Comparison of ENCODE assay signal across 8 cellular contexts in the genomic region with DNA sequence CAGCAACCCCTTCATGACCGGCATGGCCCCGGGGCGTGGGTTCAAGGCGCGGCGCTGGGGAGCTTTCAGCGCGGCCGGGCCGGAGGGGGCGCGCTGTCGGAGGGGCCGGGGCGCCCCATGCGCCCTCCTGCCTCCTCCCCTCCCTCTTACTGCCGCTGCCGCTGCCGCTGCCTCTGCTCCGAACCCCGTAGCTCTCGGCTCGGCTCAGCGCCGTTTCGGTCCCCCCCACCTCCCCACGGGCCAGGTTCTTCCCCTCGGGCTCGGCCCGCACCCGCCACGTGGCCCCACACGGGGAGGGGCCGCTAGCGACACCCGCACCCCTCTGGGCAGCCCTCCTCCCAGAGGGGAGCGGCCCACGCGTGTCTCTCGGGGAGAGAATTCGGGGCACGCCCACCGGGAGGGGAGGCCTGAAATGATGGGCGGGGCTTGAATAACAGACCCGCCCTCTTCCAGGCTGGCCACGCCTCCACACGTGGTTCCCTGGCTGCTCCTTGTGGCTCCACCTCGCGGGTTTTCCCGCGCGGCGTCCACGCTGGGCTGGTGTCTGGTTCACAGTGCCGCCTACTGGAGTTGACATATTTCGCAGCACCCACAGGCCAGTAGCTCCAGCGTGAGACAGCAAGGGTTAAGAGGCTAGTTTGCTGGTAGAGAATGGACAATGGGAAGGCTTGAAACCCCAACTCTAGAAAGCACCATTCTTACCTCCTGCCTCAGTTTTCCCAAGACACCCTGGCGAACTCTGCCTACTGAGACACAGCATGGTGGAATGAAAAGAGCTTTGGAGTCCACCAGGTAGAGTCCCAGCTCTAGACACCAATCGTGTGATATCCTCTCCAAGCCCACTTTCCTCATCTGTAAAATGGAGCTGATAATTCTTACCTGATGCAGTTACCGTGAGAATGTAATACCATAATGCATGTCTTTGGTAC. TPM values are rescaled to one million over a fixed set of nuclear protein-coding genes. Genes with fewer than 3 reads are reported as not detected.
DNase-seq lines count a peak whose midpoint lies in the region; ATAC-seq and TF ChIP-seq lines count a peak whose summit lies in the region.

A gene (minus strand): TSS at position 221 of the 929 bp plus-strand sequence. CDS start 197 bp downstream, at position 24.

- TF ChIP-seq CTCF in BE2C (IDR thresholded peaks at IDR 0.05; ENCODE audit: low read depth, low read length), result peak; percentile 88
- peak; percentile 24 to 63 for TF ChIP-seq CTCF in right atrium auricular region (IDR thresholded peaks at IDR 0.05)
- peak in 3 of 4 experiments; percentile 30 to 58 (median 44) for TF ChIP-seq CTCF in uterus (IDR thresholded peaks at IDR 0.05)

- H3K27me3 ChIP-seq in BE2C, result no peaks in the 10 kb centered on the region
- peaks cover 10 to 13% of the 10 kb centered on the region in 2 donors for H3K27me3 ChIP-seq in right atrium auricular region
- peaks cover 6 to 20% of the 10 kb centered on the region in 2 donors for H3K27me3 ChIP-seq in uterus

- H3K9me3 ChIP-seq in BE2C (no peaks in the 10 kb centered on the region), right atrium auricular region (no peaks in the 10 kb centered on the region), uterus (no peaks in the 10 kb centered on the region)

- H3K36me3 ChIP-seq in BE2C (no peaks in the 10 kb centered on the region; the same call in 1 of the 2 replicates), right atrium auricular region (no peaks in the 10 kb centered on the region), uterus (no peaks in the 10 kb centered on the region)

- ATAC-seq in GM19463 (IDR thresholded peaks at IDR 0.05; ENCODE audit: unreplicated experiment), result peak; percentile 38

- intact Hi-C loops in uterus (cut with DNase I; ENCODE audit: low total_unique reads), result no loop called here

- H3K4me3 ChIP-seq in BE2C (ENCODE audit: low read depth, low read length) (peak within 1 kb of the TSS; percentile 79), right atrium auricular region (peak within 1 kb of the TSS; percentile 33 to 50), uterus (peak within 1 kb of the TSS; percentile 14 to 19)

- DNase-seq in BE2C (peak; percentile 97), NAMALWA (ENCODE audit: low spot score) (peak; percentile 92), T-helper 1 cell (peak; percentile 76 to 87 (median 83)), amniotic epithelial cell (ENCODE audit: low read depth) (peak; percentile 82), right atrium auricular region (ENCODE audit: low spot score) (peak; percentile 82), putamen (ENCODE audit: low spot score) (peak; percentile 87), uterus (peak; percentile 52 to 54)

- no peak within 1 kb of the TSS for H3K27ac ChIP-seq in right atrium auricular region
- H3K27ac ChIP-seq in uterus, result no peak within 1 kb of the TSS

- no peak for TF ChIP-seq POLR2A in uterus (IDR thresholded peaks at IDR 0.05)

- H3K4me1 ChIP-seq in BE2C, result no peaks in the 10 kb centered on the region
- peaks cover 0 to 25% of the 10 kb centered on the region in 2 donors for H3K4me1 ChIP-seq in right atrium auricular region
- peaks cover 0 to 16% of the 10 kb centered on the region in 2 donors for H3K4me1 ChIP-seq in uterus

RNA-seq across cellular contexts. Expression of the gene that starts here (rescaled TPM):
- 24.3 TPM for polyA plus RNA-seq in BE2C (2012; ENCODE audit: insufficient read depth, insufficient read length, low read depth)
- under 1 TPM; 0.15 to 0.35 TPM for total RNA-seq in right atrium auricular region
- total RNA-seq in uterus, result under 1 TPM in 1 of 4 donors, not detected in 3; 0.55 TPM

Comparison
In these comparisons a context has a peak if more than half of its experiments do, and no peak if none do; other contexts are left out.
1. Peak in DNase-seq and H3K4me3 ChIP-seq in right atrium auricular region; RNA of the gene not detected or under 1 TPM.
2. Peak in DNase-seq and H3K4me3 ChIP-seq in uterus; RNA of the gene not detected or under 1 TPM.
3. H3K4me3 ChIP-seq: peak in every context shown above with its lines; median percentile 79 in BE2C; 42 in right atrium auricular region; 16 in uterus.